Comparison of ENCODE assay signal across 2 cellular contexts in the genomic region with DNA sequence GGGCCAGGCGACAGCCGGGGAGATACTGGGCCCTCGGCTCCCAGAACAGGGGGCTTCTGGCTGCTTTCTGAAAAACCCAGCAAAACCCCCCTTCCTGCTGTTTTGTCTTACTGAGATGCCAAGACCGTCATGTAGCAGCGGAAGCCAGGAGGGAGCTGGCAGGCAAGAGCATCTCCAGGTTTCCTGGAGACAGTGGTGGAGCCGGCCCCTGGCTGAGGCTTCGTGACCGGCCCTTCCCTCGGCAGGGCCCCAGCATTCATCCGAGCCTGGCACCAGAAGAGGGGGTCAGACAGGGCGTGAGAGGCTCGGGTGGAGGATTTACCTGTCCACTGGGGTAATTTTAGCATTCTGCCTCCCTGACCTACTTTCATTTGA.
TF ChIP-seq lines count a peak whose summit lies in the region.

No MANE protein-coding gene starts in this region.

TF ChIP-seq in IMR-90, 13 proteins besides CTCF, POLR2A, EP300 and RAD21 (continued from another document):
- no peak for TF ChIP-seq MAZ (IDR thresholded peaks at IDR 0.05; ENCODE audit: borderline replicate concordance, low read depth, low read length)
- no peak for TF ChIP-seq FOS (IDR thresholded peaks at IDR 0.05; ENCODE audit: low read depth, low read length)
- no peak for TF ChIP-seq MAFK (IDR thresholded peaks at IDR 0.05; ENCODE audit: low read depth, low read length)
- no peak for TF ChIP-seq BHLHE40 (IDR thresholded peaks at IDR 0.05; ENCODE audit: low read depth, low read length)

TF ChIP-seq in neural cell, 6 proteins besides CTCF, POLR2A, EP300 and RAD21 (continued from another document):
- TF ChIP-seq REST (IDR thresholded peaks at IDR 0.05; ENCODE audit: borderline replicate concordance) (no peak), POLR2AphosphoS5 (IDR thresholded peaks at IDR 0.05) (no peak), SMC3 (conservative IDR thresholded peaks at IDR 0.05; ENCODE audit: poor library complexity) (no peak), TAF1 (IDR thresholded peaks at IDR 0.05; ENCODE audit: low read depth) (no peak)
